Comparison of ENCODE assay signal across 18 cellular contexts in the genomic region with DNA sequence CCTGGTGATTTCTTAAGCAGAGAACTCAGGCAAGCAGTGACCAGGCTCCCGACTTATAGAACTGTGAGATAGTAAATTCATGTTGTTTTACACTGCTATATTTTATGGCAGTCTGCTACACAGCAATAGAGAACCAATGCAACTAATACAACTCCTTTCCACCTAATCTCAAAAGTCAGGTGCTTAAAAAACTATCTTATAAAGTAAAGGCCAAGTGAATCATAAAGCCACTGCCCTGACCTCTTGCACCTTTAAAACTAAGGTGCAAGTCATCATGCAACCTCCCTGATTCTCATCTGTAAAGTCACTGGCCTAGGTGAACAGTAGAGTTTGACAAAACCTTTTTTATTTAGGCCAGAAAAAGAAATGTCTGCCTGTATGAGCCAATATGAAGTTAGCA.
"Had no signal": no experiment of that assay in that cellular context is flagged by ENCODE, and none has a peak within 500 bp of the region (broad histone marks: within the 10 kb centered on the region; RNA-seq: fewer than 3 reads in every experiment).

No MANE protein-coding gene starts in this region.

- H3K27me3 Mint-ChIP-seq: activated naive CD8-positive, alpha-beta T cell had no signal

- H3K4me1 ChIP-seq: vagina had no signal

- H3K27me3 ChIP-seq: body of pancreas, suprapubic skin, vagina had no signal

- H3K27ac Mint-ChIP-seq: activated naive CD8-positive, alpha-beta T cell; nephron progenitor cell had no signal

- H3K9ac ChIP-seq: SK-N-SH had no signal

- H3K27ac ChIP-seq: suprapubic skin, vagina had no signal

- H3K36me3 Mint-ChIP-seq: activated naive CD8-positive, alpha-beta T cell had no signal

- H3K4me3 ChIP-seq: body of pancreas, suprapubic skin, vagina had no signal

- DNase-seq: activated CD4-positive, alpha-beta T cell treated with anti-CD3 and anti-CD28 coated beads, Interleukin-2, amount 50 U/mL, for 1 hour; activated CD4-positive, CD25-positive, alpha-beta regulatory T cell; activated effector memory CD4-positive, alpha-beta T cell treated with Interleukin-2 at 50 U/mL for 16 hours; activated T-cell treated with anti-CD3 and anti-CD28 coated beads for 4 hours; amygdala; body of pancreas; dermis blood vessel endothelial cell; effector memory CD4-positive, alpha-beta T cell; nephron progenitor cell; nucleus accumbens; SK-N-SH; stimulated activated naive CD4-positive, alpha-beta T cell treated with Interleukin-2 at 50 U/mL for 16 hours; T-helper 1 cell; T-helper 9 cell; trophoblast cell had no signal

- H3K4me3 Mint-ChIP-seq: activated naive CD8-positive, alpha-beta T cell; nephron progenitor cell had no signal

- H3K4me2 ChIP-seq: SK-N-SH had no signal

- H3K9me3 ChIP-seq: body of pancreas, suprapubic skin, vagina had no signal

- H3K36me3 ChIP-seq: suprapubic skin, vagina had no signal
